ENCODE assay signal across 1 cellular context in genomic region chr1:40862008-40862863, GRCh38.
TF ChIP-seq lines count a peak whose summit lies in the region.

Gene CITED4 (minus strand): TSS chr1:40862363. CDS start chr1:40862127, 236 bp downstream.

TF ChIP-seq in HepG2, 621 proteins besides CTCF, POLR2A, EP300 and RAD21 (continued from another document and continues in another):
- TF ChIP-seq PHF8 (CRISPR knock-in tag; IDR thresholded peaks at IDR 0.05): peak; percentile 58
- TF ChIP-seq GRHL1 (CRISPR knock-in tag; conservative IDR thresholded peaks at IDR 0.05): no peak
- TF ChIP-seq ELF3 (CRISPR knock-in tag; IDR thresholded peaks at IDR 0.05): 0 out of 2 replicates have a peak, but pooled peaks have one; percentile 21
- no peak for TF ChIP-seq TFDP2 (CRISPR knock-in tag; IDR thresholded peaks at IDR 0.05)
- TF ChIP-seq ZNF264 (CRISPR knock-in tag; IDR thresholded peaks at IDR 0.05): no peak
- no peak for TF ChIP-seq MEIS2 (CRISPR knock-in tag; IDR thresholded peaks at IDR 0.05)
- TF ChIP-seq PHF20 (CRISPR knock-in tag; IDR thresholded peaks at IDR 0.05): peak; percentile 42
- peak; percentile 54; the same call in 1 of the 2 replicates for TF ChIP-seq POGZ (CRISPR knock-in tag; IDR thresholded peaks at IDR 0.05)
- TF ChIP-seq ZHX1 (CRISPR knock-in tag; IDR thresholded peaks at IDR 0.05; ENCODE audit: low read depth): peak; percentile 59; the same call in 1 of the 2 replicates
- peak; percentile 72; the same call in 1 of the 2 replicates for TF ChIP-seq CENPT (CRISPR knock-in tag; IDR thresholded peaks at IDR 0.05; ENCODE audit: low read depth)
- no peak for TF ChIP-seq ZNF670 (CRISPR knock-in tag; IDR thresholded peaks at IDR 0.05; ENCODE audit: borderline replicate concordance)
- TF ChIP-seq ZNF816 (CRISPR knock-in tag; IDR thresholded peaks at IDR 0.05; ENCODE audit: borderline replicate concordance): no peak
- TF ChIP-seq PAF1 (CRISPR knock-in tag; IDR thresholded peaks at IDR 0.05): no peak
- no peak for TF ChIP-seq MBD4 (IDR thresholded peaks at IDR 0.05; ENCODE audit: borderline replicate concordance, low read length)
- TF ChIP-seq ADNP (CRISPR knock-in tag; IDR thresholded peaks at IDR 0.05): no peak
- no peak for TF ChIP-seq ESRRA (CRISPR knock-in tag; IDR thresholded peaks at IDR 0.05; ENCODE audit: low read depth)
- TF ChIP-seq SP140L (CRISPR knock-in tag; IDR thresholded peaks at IDR 0.05; ENCODE audit: borderline replicate concordance): no peak
- no peak for TF ChIP-seq ZNF720 (CRISPR knock-in tag; IDR thresholded peaks at IDR 0.05)
- TF ChIP-seq RXRB (CRISPR knock-in tag; IDR thresholded peaks at IDR 0.05; ENCODE audit: borderline replicate concordance): peak; percentile 61; the same call in 1 of the 2 replicates
- TF ChIP-seq HMGA1 (CRISPR knock-in tag; conservative IDR thresholded peaks at IDR 0.05): no peak
- no peak for TF ChIP-seq ZNF790 (CRISPR knock-in tag; IDR thresholded peaks at IDR 0.05; ENCODE audit: borderline replicate concordance)
- TF ChIP-seq NR2C2 (CRISPR knock-in tag; IDR thresholded peaks at IDR 0.05; ENCODE audit: borderline replicate concordance): no peak; the same call in 1 of the 2 replicates
- TF ChIP-seq DPF2 (CRISPR knock-in tag; IDR thresholded peaks at IDR 0.05; ENCODE audit: borderline replicate concordance, low read depth): no peak
- peak; percentile 53; the same call in 1 of the 2 replicates for TF ChIP-seq ZSCAN21 (CRISPR knock-in tag; IDR thresholded peaks at IDR 0.05; ENCODE audit: borderline replicate concordance)
- TF ChIP-seq ZNF609 (CRISPR knock-in tag; IDR thresholded peaks at IDR 0.05; ENCODE audit: borderline replicate concordance): 0 out of 2 replicates have a peak, but pooled peaks have one; percentile 35
- no peak for TF ChIP-seq ZNF180 (CRISPR knock-in tag; IDR thresholded peaks at IDR 0.05; ENCODE audit: borderline replicate concordance, low read depth)
- TF ChIP-seq HIVEP1 (CRISPR knock-in tag; IDR thresholded peaks at IDR 0.05): no peak
- no peak for TF ChIP-seq ZNF333 (CRISPR knock-in tag; IDR thresholded peaks at IDR 0.05; ENCODE audit: borderline replicate concordance)
- TF ChIP-seq ZNF660 (CRISPR knock-in tag; IDR thresholded peaks at IDR 0.05; ENCODE audit: borderline replicate concordance, low read depth): no peak
- no peak for TF ChIP-seq BRD4 (CRISPR knock-in tag; IDR thresholded peaks at IDR 0.05)
- TF ChIP-seq FOXA1 (IDR thresholded peaks at IDR 0.05): no peak
- TF ChIP-seq FOXA1 (CRISPR knock-in tag; IDR thresholded peaks at IDR 0.05): no peak
- no peak for TF ChIP-seq ZNF674 (CRISPR knock-in tag; IDR thresholded peaks at IDR 0.05; ENCODE audit: low read depth)
- TF ChIP-seq CENPX (CRISPR knock-in tag; IDR thresholded peaks at IDR 0.05): no peak
- peak; percentile 54; the same call in 1 of the 2 replicates for TF ChIP-seq SIN3A (IDR thresholded peaks at IDR 0.05; ENCODE audit: borderline replicate concordance, low read depth, low read length)
- no peak for TF ChIP-seq ZNF839 (CRISPR knock-in tag; IDR thresholded peaks at IDR 0.05; ENCODE audit: borderline replicate concordance)
- no peak for TF ChIP-seq EZH2 (conservative IDR thresholded peaks at IDR 0.05; ENCODE audit: low read depth, low read length)
- TF ChIP-seq RBM39 (IDR thresholded peaks at IDR 0.05; ENCODE audit: low read depth, low read length, poor library complexity, severe bottlenecking): no peak
- TF ChIP-seq ZNF10 (CRISPR knock-in tag; IDR thresholded peaks at IDR 0.05; ENCODE audit: borderline replicate concordance, low read depth): no peak
- no peak for TF ChIP-seq ETV5 (CRISPR knock-in tag; IDR thresholded peaks at IDR 0.05; ENCODE audit: borderline replicate concordance)
- TF ChIP-seq KLF6 (CRISPR knock-in tag; IDR thresholded peaks at IDR 0.05): no peak
- no peak for TF ChIP-seq AGO1 (IDR thresholded peaks at IDR 0.05; ENCODE audit: low read depth, low read length, poor library complexity, severe bottlenecking)
- no peak for TF ChIP-seq SMARCC2 (IDR thresholded peaks at IDR 0.05)
- no peak for TF ChIP-seq ZBTB1 (CRISPR knock-in tag; IDR thresholded peaks at IDR 0.05; ENCODE audit: borderline replicate concordance)
- TF ChIP-seq GABPA (IDR thresholded peaks at IDR 0.05; ENCODE audit: low read depth, low read length): no peak
- no peak for TF ChIP-seq GABPA (CRISPR knock-in tag; IDR thresholded peaks at IDR 0.05; ENCODE audit: low read depth)
- TF ChIP-seq WIZ (CRISPR knock-in tag; IDR thresholded peaks at IDR 0.05): no peak
- TF ChIP-seq ZNF34 (CRISPR knock-in tag; IDR thresholded peaks at IDR 0.05; ENCODE audit: borderline replicate concordance): peak; percentile 37; the same call in 1 of the 2 replicates
- TF ChIP-seq ZNF225 (CRISPR knock-in tag; IDR thresholded peaks at IDR 0.05): no peak
- no peak for TF ChIP-seq NFRKB (IDR thresholded peaks at IDR 0.05)
- no peak for TF ChIP-seq SIN3B (IDR thresholded peaks at IDR 0.05; ENCODE audit: low read length)
- no peak for TF ChIP-seq DNMT3B (CRISPR knock-in tag; conservative IDR thresholded peaks at IDR 0.05)
- no peak for TF ChIP-seq ATM (IDR thresholded peaks at IDR 0.05; ENCODE audit: borderline replicate concordance)
- no peak for TF ChIP-seq U2AF1 (optimal IDR thresholded peaks at IDR 0.05; ENCODE audit: low read depth, low read length)
- TF ChIP-seq ZNF557 (CRISPR knock-in tag; IDR thresholded peaks at IDR 0.05): no peak
- no peak for TF ChIP-seq FOXO4 (CRISPR knock-in tag; conservative IDR thresholded peaks at IDR 0.05)
- TF ChIP-seq CREB1 (IDR thresholded peaks at IDR 0.05): peak; percentile 45; the same call in 1 of the 2 replicates
- TF ChIP-seq CREB1 (CRISPR knock-in tag; IDR thresholded peaks at IDR 0.05): peak; percentile 43
- TF ChIP-seq KDM5B (CRISPR knock-in tag; IDR thresholded peaks at IDR 0.05; ENCODE audit: borderline replicate concordance): no peak
- TF ChIP-seq ZNF761 (CRISPR knock-in tag; conservative IDR thresholded peaks at IDR 0.05): no peak
- TF ChIP-seq NFE2 (CRISPR knock-in tag; IDR thresholded peaks at IDR 0.05): no peak
- TF ChIP-seq KLF16 (CRISPR knock-in tag; IDR thresholded peaks at IDR 0.05): 0 out of 4 replicates have a peak, but pooled peaks of 1 of the 2 experiments have one; percentile 40
- no peak for TF ChIP-seq ZBTB4 (CRISPR knock-in tag; IDR thresholded peaks at IDR 0.05; ENCODE audit: borderline replicate concordance)
